In the genomic region with DNA sequence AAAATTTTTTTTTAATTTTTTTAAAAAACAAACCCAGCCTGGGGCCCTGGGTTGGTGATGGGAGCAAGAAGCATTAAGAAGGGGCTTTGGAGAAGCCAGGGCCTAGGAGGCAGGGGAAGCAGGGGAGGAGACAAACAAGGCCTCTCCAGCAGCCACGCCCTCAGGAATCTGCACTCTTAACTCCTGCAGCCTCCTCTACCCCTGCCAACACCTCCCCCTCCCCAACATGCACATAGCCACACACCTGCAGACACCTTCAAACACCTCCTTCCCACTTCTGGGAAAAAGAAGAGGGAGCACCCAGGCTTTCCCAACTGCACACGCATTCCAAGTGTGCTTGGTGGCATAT, we compare ENCODE assay signal across 13 cellular contexts. TPM values are rescaled to one million over a fixed set of nuclear protein-coding genes. Genes with fewer than 3 reads are reported as not detected.
DNase-seq lines count a peak whose midpoint lies in the region; ATAC-seq, FAIRE-seq and TF ChIP-seq lines count a peak whose summit lies in the region.
"Had no signal": no experiment of that assay in that cellular context is flagged by ENCODE, and none has a peak within 500 bp of the region (broad histone marks: within the 10 kb centered on the region; RNA-seq: fewer than 3 reads in every experiment).

No MANE protein-coding gene starts in this region.

- FAIRE-seq in H1 (lab: Jason Lieb, UNC), result no peak
- FAIRE-seq: A549 had no signal

- H2BK12ac ChIP-seq in H1 (ENCODE audit: low read depth, low read length), result no peak overlapping the region

- no peak overlapping the region for H3K27ac ChIP-seq in heart left ventricle
- no peak overlapping the region for H3K27ac ChIP-seq in H1 (ENCODE audit: low read depth, low read length)
- no peak overlapping the region for H3K27ac ChIP-seq in mesendoderm (ENCODE audit: low read depth, low read length)
- H3K27ac ChIP-seq: 22Rv1, A549, BLaER1, GM23248, KMS-11 had no signal

- H3K79me1 ChIP-seq in H1 (ENCODE audit: low read depth, low read length) (no peaks in the 10 kb centered on the region), mesendoderm (ENCODE audit: low read length) (no peaks in the 10 kb centered on the region)

- TF ChIP-seq EP300 in H1 (IDR thresholded peaks at IDR 0.05; ENCODE audit: borderline replicate concordance in 1 of 2, low read depth in 2 of 2, low read length in 2 of 2), result no peak

- no peak overlapping the region for H3K14ac ChIP-seq in H1 (ENCODE audit: insufficient read length)

- peaks cover 0 to 21% (median 5%) of the 10 kb centered on the region in 12 donors for H3K4me1 ChIP-seq in heart left ventricle
- no peaks in the 10 kb centered on the region for H3K4me1 ChIP-seq in H1 (replicated peaks in 1 of 4; ENCODE audit: control insufficient read depth in 3 of 4, insufficient read depth in 4 of 4, low read length in 3 of 4)
- no peaks in the 10 kb centered on the region for H3K4me1 ChIP-seq in mesendoderm (ENCODE audit: control insufficient read depth, low read depth, low read length)

- no peak overlapping the region for H3K18ac ChIP-seq in H1 (ENCODE audit: extremely low read depth, low read length)
- H3K18ac ChIP-seq in mesendoderm (ENCODE audit: low read length), result no peak overlapping the region

- H2BK120ac ChIP-seq in H1 (replicated peaks; ENCODE audit: low read depth, low read length) (no peak overlapping the region), mesendoderm (ENCODE audit: low read depth, low read length) (no peak overlapping the region)

- no peak overlapping the region for H4K91ac ChIP-seq in H1 (replicated peaks; ENCODE audit: insufficient read length, low read length)

- TF ChIP-seq CTCF in heart left ventricle (IDR thresholded peaks at IDR 0.05) (no peak), H1 (IDR thresholded peaks at IDR 0.05; ENCODE audit: control extremely low read depth in 1 of 3, insufficient read depth in 1 of 3, low read depth in 1 of 3, low read length in 3 of 3) (no peak)

- POLR2A ChIA-PET in H1 (lab: Charles Lee; ENCODE audit: partially characterized antibody), result interaction anchor here (0.9 to 2.8 kb wide), 6 partner anchors 36 to 180 kb away, joined by 3 to 15 read pairs (median 5); a partner anchor contains a TSS

- H4K5ac ChIP-seq in H1 (ENCODE audit: insufficient read length, low read depth, low read length) (no peak overlapping the region), mesendoderm (ENCODE audit: low read length) (no peak overlapping the region)

- H3K56ac ChIP-seq in H1 (replicated peaks; ENCODE audit: insufficient read length, low read depth, low read length) (no peak overlapping the region), mesendoderm (ENCODE audit: low read length) (no peak overlapping the region)

- no peaks in the 10 kb centered on the region for H4K20me1 ChIP-seq in H1 (replicated peaks in 1 of 2; ENCODE audit: control insufficient read depth in 1 of 2, insufficient read depth in 2 of 2, low read length in 2 of 2)

- no peaks in the 10 kb centered on the region for H3K36me3 ChIP-seq in heart left ventricle
- H3K36me3 ChIP-seq in H1 (ENCODE audit: control insufficient read depth in 2 of 4, insufficient read depth in 4 of 4, low read length in 3 of 4), result no peaks in the 10 kb centered on the region; a peak in 1 of 8 replicates
- no peaks in the 10 kb centered on the region for H3K36me3 ChIP-seq in mesendoderm (ENCODE audit: control insufficient read depth, insufficient read depth, low read length)
- H3K36me3 ChIP-seq: BLaER1 had no signal

- CTCF ChIA-PET in H1 (lab: Charles Lee; ENCODE audit: partially characterized antibody), result interaction anchor here (0.5 to 10.2 kb wide), 48 partner anchors 10 to 686 kb away, joined by 3 to 137 read pairs (median 5); a partner anchor contains a TSS

- H3K23ac ChIP-seq in H1 (ENCODE audit: insufficient read length), result no peak overlapping the region
- no peak overlapping the region for H3K23ac ChIP-seq in mesendoderm (ENCODE audit: low read length)

- H3K27me3 ChIP-seq in heart left ventricle (no peaks in the 10 kb centered on the region), H1 (replicated peaks in 1 of 4; ENCODE audit: control insufficient read depth in 3 of 4, extremely low read depth in 1 of 4, insufficient read depth in 3 of 4, low read length in 3 of 4) (0 out of 7 replicates have a peak, but pooled peaks cover 0 to 2% (median 0%) of the 10 kb centered on the region in 4 experiments), mesendoderm (ENCODE audit: insufficient read depth, low read length, poor library complexity) (no peaks in the 10 kb centered on the region)
- H3K27me3 ChIP-seq: BLaER1 had no signal

- 0 out of 2 replicates have a peak overlapping the region, but pooled peaks have one; percentile 61 for H2BK20ac ChIP-seq in H1 (ENCODE audit: low read length)

- no peaks in the 10 kb centered on the region for H3K23me2 ChIP-seq in H1 (ENCODE audit: low read depth, low read length)

- no peaks in the 10 kb centered on the region for H3K9me3 ChIP-seq in heart left ventricle
- H3K9me3 ChIP-seq in H1 (ENCODE audit: insufficient read depth in 2 of 2, low read depth in 1 of 2, low read length in 1 of 2), result no peaks in the 10 kb centered on the region
- H3K9me3 ChIP-seq: A549, BLaER1 had no signal

- H3K4me3 ChIP-seq in heart left ventricle (no peak overlapping the region), H1 (ENCODE audit: extremely low read depth in 1 of 4, insufficient read depth in 2 of 4, low read depth in 3 of 4, low read length in 4 of 4) (no peak overlapping the region), mesendoderm (ENCODE audit: low read length) (no peak overlapping the region)
- H3K4me3 ChIP-seq: A549, BLaER1, GM12878, GM23248 had no signal

- intact Hi-C loops in cardiac septum (cut with DNase I) (loop anchor here (2.0 to 5.0 kb wide), 2 partner anchors 298 to 1150 kb away; a partner anchor contains a TSS), heart left ventricle (cut with DNase I) (loop anchor here (1.0 to 5.0 kb wide), 9 partner anchors 165 to 300 kb away; no protein-coding TSS in a partner anchor)

- H2BK15ac ChIP-seq in H1 (ENCODE audit: low read length) (0 out of 2 replicates have a peak overlapping the region, but pooled peaks have one; percentile 5), mesendoderm (replicated peaks; ENCODE audit: low read depth) (no peak overlapping the region)

- H3K4ac ChIP-seq in H1 (replicated peaks; ENCODE audit: insufficient read length, low read depth, low read length), result no peak overlapping the region
- no peak overlapping the region for H3K4ac ChIP-seq in mesendoderm (ENCODE audit: low read depth, low read length)

- peak; percentile 3 for DNase-seq in cardiac septum (ENCODE audit: low spot score)
- DNase-seq in heart left ventricle, result no peak
- DNase-seq in H1 (ENCODE audit: low read depth in 1 of 2, low spot score in 2 of 2), result no peak
- peak; percentile 22 for DNase-seq in mesendoderm

- WGBS in heart left ventricle, 4 donors, result 12 to 34% (median 27%) methylated on average over 2 of the region's 2 CpGs
- 56% methylated on average over 1 of the region's 2 CpGs; no CpG with 5 or more reads in 1 of the 2 experiments for WGBS in H1 (ENCODE audit: extremely low coverage in 1 of 2, insufficient coverage in 1 of 2, insufficient read length in 1 of 2, insufficient replicate concordance in 2 of 2, low coverage in 1 of 2, low lambda C conversion rate in 2 of 2, missing lambda C conversion rate in 1 of 2), 2 experiments
- no CpG with 5 or more reads among the region's 2 CpGs for WGBS in mesendoderm (ENCODE audit: extremely low coverage, insufficient coverage, low lambda C conversion rate)

- peaks cover 6 to 14% of the 10 kb centered on the region in 2 experiments for H3K79me2 ChIP-seq in H1 (ENCODE audit: control insufficient read depth in 1 of 2, insufficient read depth in 2 of 2, low read length in 2 of 2)
- H3K79me2 ChIP-seq in mesendoderm (ENCODE audit: control insufficient read depth, insufficient read depth, low read length), result peaks cover 6% of the 10 kb centered on the region

- ATAC-seq in heart left ventricle (no peak), GM19467 (IDR thresholded peaks at IDR 0.05; ENCODE audit: unreplicated experiment) (no peak), HG02588 (IDR thresholded peaks at IDR 0.05; ENCODE audit: unreplicated experiment) (no peak), HG02973 (IDR thresholded peaks at IDR 0.05; ENCODE audit: unreplicated experiment) (no peak)

- H3K4me2 ChIP-seq in H1 (ENCODE audit: insufficient read depth in 1 of 2, low read depth in 2 of 2, low read length in 2 of 2), result no peak overlapping the region
- no peak overlapping the region for H3K4me2 ChIP-seq in mesendoderm (ENCODE audit: low read length)
- H3K4me2 ChIP-seq: A549, BLaER1, KMS-11 had no signal

- H2BK5ac ChIP-seq in H1 (ENCODE audit: low read depth, low read length) (no peak overlapping the region), mesendoderm (ENCODE audit: low read length) (no peak overlapping the region)

- no peak overlapping the region for H2AK5ac ChIP-seq in H1 (ENCODE audit: low read depth, low read length)
- no peak overlapping the region for H2AK5ac ChIP-seq in mesendoderm (ENCODE audit: low read length)

- no peak overlapping the region for H3K9ac ChIP-seq in H1 (replicated peaks in 1 of 4; ENCODE audit: extremely low read depth in 1 of 4, low read depth in 3 of 4, low read length in 3 of 4)
- no peak overlapping the region for H3K9ac ChIP-seq in mesendoderm (ENCODE audit: low read length)
- H3K9ac ChIP-seq: BLaER1, GM23248, KMS-11 had no signal

- no peak for TF ChIP-seq POLR2A in heart left ventricle (IDR thresholded peaks at IDR 0.05)
- no peak for TF ChIP-seq POLR2A in H1 (IDR thresholded peaks at IDR 0.05; ENCODE audit: control extremely low read depth in 1 of 2, low read depth in 2 of 2, low read length in 2 of 2)

- H4K8ac ChIP-seq in H1 (ENCODE audit: extremely low read depth, insufficient read depth, low read length) (no peak overlapping the region), mesendoderm (ENCODE audit: low read depth, low read length) (no peak overlapping the region)

- no peak for TF ChIP-seq RAD21 in H1 (IDR thresholded peaks at IDR 0.05 in 1 of 2, conservative IDR thresholded peaks at IDR 0.05 in 1 of 2; ENCODE audit: low read depth in 2 of 2, low read length in 2 of 2)

- no peak overlapping the region for H2AFZ ChIP-seq in H1 (ENCODE audit: low read length)

RNA-seq across cellular contexts. Expression of a gene that starts 2.7 kb away (rescaled TPM):
- total RNA-seq in cardiac septum (15.4 TPM), heart left ventricle (10 to 100 TPM; 11.0 to 21.5 (median 16.1) TPM)
- polyA plus RNA-seq in heart left ventricle (10 to 100 TPM in 1 of 2 donors, 1 to 10 TPM in 1; 4.5 to 14.8 TPM), H1 (2011; rRNA removed) (9.8 and 10.1 TPM in 2 replicates)
- 29.7 and 31.0 TPM in 2 replicates for total RNA-seq in H1 (2021; fragmentation: NEBNext Ultra II Directional; extraction: Animal tissue kit (Norgen Biotek cat#: 25700))
- polyA plus RNA-seq in H1 (2011; cell fraction: cytosol; rRNA removed), result 13.0 TPM
- polyA plus RNA-seq in H1 (2011; cell fraction: nucleus; rRNA removed), result 15.6 TPM
- 18.9 to 24.1 TPM (median 21.5 TPM) in 4 replicates for polyA plus RNA-seq in H1 (2012, experiment 1 of 2)
- polyA plus RNA-seq in H1 (2012, experiment 2 of 2), result 1.7 TPM
- 14.1 TPM for polyA plus RNA-seq in H1 (2013, experiment 1 of 2)
- 12.5 TPM for polyA plus RNA-seq in H1 (2013, experiment 2 of 2)
- 30.5 and 38.8 TPM in 2 replicates for polyA minus RNA-seq in H1 (2011; rRNA and poly(A)+ RNA removed)
- polyA minus RNA-seq in H1 (2011; cell fraction: cytosol; rRNA and poly(A)+ RNA removed), result 16.5 TPM
- polyA minus RNA-seq in H1 (2011; cell fraction: nucleus; rRNA and poly(A)+ RNA removed), result 18.5 TPM
- 16.3 TPM for polyA plus RNA-seq in mesendoderm (2013, experiment 1 of 2)
- polyA plus RNA-seq in mesendoderm (2013, experiment 2 of 2), result 15.6 TPM

RNA-seq across cellular contexts. Expression of a gene that starts 36.0 kb away (rescaled TPM):
- 16.5 TPM for total RNA-seq in cardiac septum
- total RNA-seq in heart left ventricle, result 10 to 100 TPM; 10.1 to 20.0 (median 13.3) TPM
- polyA plus RNA-seq in heart left ventricle, result 1 to 10 TPM; 5.5 to 6.8 TPM
- 32.6 and 35.2 TPM in 2 replicates for total RNA-seq in H1 (2021; fragmentation: NEBNext Ultra II Directional; extraction: Animal tissue kit (Norgen Biotek cat#: 25700))
- polyA plus RNA-seq in H1 (2011; rRNA removed), result 7.1 and 8.2 TPM in 2 replicates
- polyA plus RNA-seq in H1 (2011; cell fraction: cytosol; rRNA removed), result 6.3 TPM
- 13.1 TPM for polyA plus RNA-seq in H1 (2011; cell fraction: nucleus; rRNA removed)
- 11.4 to 13.5 TPM (median 12.6 TPM) in 4 replicates for polyA plus RNA-seq in H1 (2012, experiment 1 of 2)
- polyA plus RNA-seq in H1 (2012, experiment 2 of 2), result 2.7 TPM
- polyA plus RNA-seq in H1 (2013, experiment 1 of 2), result 7.7 TPM
- polyA plus RNA-seq in H1 (2013, experiment 2 of 2), result 7.6 TPM
- 55.6 and 59.4 TPM in 2 replicates for polyA minus RNA-seq in H1 (2011; rRNA and poly(A)+ RNA removed)
- polyA minus RNA-seq in H1 (2011; cell fraction: cytosol; rRNA and poly(A)+ RNA removed), result 29.8 TPM
- 37.0 TPM for polyA minus RNA-seq in H1 (2011; cell fraction: nucleus; rRNA and poly(A)+ RNA removed)
- polyA plus RNA-seq in mesendoderm (2013, experiment 1 of 2), result 10.0 TPM
- 9.9 TPM for polyA plus RNA-seq in mesendoderm (2013, experiment 2 of 2)

Comparison
In these comparisons a context has a peak if more than half of its experiments do, and no peak if none do; other contexts are left out.
1. DNase-seq: peak in cardiac septum (single experiment) and mesendoderm (single experiment); none in heart left ventricle (0 of 5) and H1 (0 of 2).